ENCODE assay signal across 27 cellular contexts in genomic region chr17:75603123-75603522, GRCh38. TPM values are rescaled to one million over a fixed set of nuclear protein-coding genes. Genes with fewer than 3 reads are reported as not detected.
"Had no signal": no experiment of that assay in that cellular context is flagged by ENCODE, and none has a peak within 500 bp of the region (broad histone marks: within the 10 kb centered on the region; RNA-seq: fewer than 3 reads in every experiment).

No MANE protein-coding gene starts in this region.

- ATAC-seq: pancreas had no signal

- H3K9me3 Mint-ChIP-seq: activated CD4-positive, alpha-beta memory T cell treated with anti-CD3 and anti-CD28 coated beads for 36 hours; activated CD4-positive, alpha-beta T cell treated with anti-CD3 and anti-CD28 coated beads, Interleukin-2, amount 10 ng/mL, durations not matched to agents 24 days and 14 days; activated naive CD4-positive, alpha-beta T cell treated with anti-CD3 and anti-CD28 coated beads, Interleukin-2, amount 10 ng/mL, durations not matched to agents 7 days and 5 days; activated T-helper 1 cell treated with anti-CD3 and anti-CD28 coated beads, Interleukin-12 subunit alpha, Interleukin-12 subunit beta, Interleukin-2, Interleukin-4 antibody, amounts not matched to agents 30 ng/mL and 10 ng/mL and 1 ng/mL, durations not matched to agents 14 hours and 24 hours and 36 hours; immature natural killer cell; natural killer cell treated with Interleukin-12 subunit alpha and Interleukin-12 subunit beta and Interleukin-15 and Interleukin-18, amount 100 ng/mL, for 72 hours; stimulated activated naive CD8-positive, alpha-beta T cell treated with anti-CD3 and anti-CD28 coated beads, Interleukin-15, Interleukin-2, amounts not matched to agents 100 ng/mL and 50 ng/mL, for 24 hours had no signal

- H3K36me3 ChIP-seq: pancreas, prostate gland, sigmoid colon, thyroid gland, vagina had no signal

- H3K27ac Mint-ChIP-seq: activated CD4-positive, alpha-beta memory T cell treated with anti-CD3 and anti-CD28 coated beads for 36 hours; activated CD4-positive, alpha-beta T cell treated with anti-CD3 and anti-CD28 coated beads, Interleukin-2, amount 10 ng/mL, durations not matched to agents 24 days and 14 days; activated naive CD4-positive, alpha-beta T cell treated with anti-CD3 and anti-CD28 coated beads, Interleukin-2, amount 10 ng/mL, durations not matched to agents 7 days and 5 days; activated T-helper 1 cell treated with anti-CD3 and anti-CD28 coated beads, Interleukin-12 subunit alpha, Interleukin-12 subunit beta, Interleukin-2, Interleukin-4 antibody, amounts not matched to agents 30 ng/mL and 10 ng/mL and 1 ng/mL, durations not matched to agents 14 hours and 24 hours and 36 hours; natural killer cell treated with Interleukin-12 subunit alpha and Interleukin-12 subunit beta and Interleukin-15 and Interleukin-18, amount 100 ng/mL, for 72 hours; stimulated activated naive CD8-positive, alpha-beta T cell treated with anti-CD3 and anti-CD28 coated beads, Interleukin-15, Interleukin-2, amounts not matched to agents 100 ng/mL and 50 ng/mL, for 24 hours had no signal

- H3K27me3 Mint-ChIP-seq: activated CD4-positive, alpha-beta memory T cell treated with anti-CD3 and anti-CD28 coated beads for 36 hours; activated CD4-positive, alpha-beta T cell treated with anti-CD3 and anti-CD28 coated beads, Interleukin-2, amount 10 ng/mL, durations not matched to agents 24 days and 14 days; natural killer cell treated with Interleukin-12 subunit alpha and Interleukin-12 subunit beta and Interleukin-15 and Interleukin-18, amount 100 ng/mL, for 72 hours; stimulated activated naive CD8-positive, alpha-beta T cell treated with anti-CD3 and anti-CD28 coated beads, Interleukin-15, Interleukin-2, amounts not matched to agents 100 ng/mL and 50 ng/mL, for 24 hours had no signal

- H3K4me2 ChIP-seq: smooth muscle cell had no signal

- H3K9me3 ChIP-seq: esophagus muscularis mucosa, heart left ventricle, pancreas, prostate gland, sigmoid colon, thyroid gland, upper lobe of left lung, vagina had no signal

- H3K4me3 Mint-ChIP-seq: activated CD4-positive, alpha-beta memory T cell treated with anti-CD3 and anti-CD28 coated beads for 36 hours; activated CD4-positive, alpha-beta T cell treated with anti-CD3 and anti-CD28 coated beads, Interleukin-2, amount 10 ng/mL, durations not matched to agents 24 days and 14 days; activated naive CD4-positive, alpha-beta T cell treated with anti-CD3 and anti-CD28 coated beads, Interleukin-2, amount 10 ng/mL, durations not matched to agents 7 days and 5 days; activated T-helper 1 cell treated with anti-CD3 and anti-CD28 coated beads, Interleukin-12 subunit alpha, Interleukin-12 subunit beta, Interleukin-2, Interleukin-4 antibody, amounts not matched to agents 30 ng/mL and 10 ng/mL and 1 ng/mL, durations not matched to agents 14 hours and 24 hours and 36 hours; immature natural killer cell; natural killer cell treated with Interleukin-12 subunit alpha and Interleukin-12 subunit beta and Interleukin-15 and Interleukin-18, amount 100 ng/mL, for 72 hours; stimulated activated naive CD8-positive, alpha-beta T cell treated with anti-CD3 and anti-CD28 coated beads, Interleukin-15, Interleukin-2, amounts not matched to agents 100 ng/mL and 50 ng/mL, for 24 hours had no signal

- H3K4me1 ChIP-seq: foreskin keratinocyte, pancreas, prostate gland, sigmoid colon had no signal

- H3K4me3 ChIP-seq: esophagus muscularis mucosa, heart left ventricle, pancreas, prostate gland, sigmoid colon, smooth muscle cell, thyroid gland, upper lobe of left lung, vagina had no signal

- H3K27me3 ChIP-seq: esophagus muscularis mucosa, foreskin keratinocyte, heart left ventricle, pancreas, sigmoid colon, thyroid gland, upper lobe of left lung, vagina had no signal

- H3K27ac ChIP-seq: esophagus muscularis mucosa, foreskin keratinocyte, heart left ventricle, pancreas, prostate gland, sigmoid colon, thyroid gland, upper lobe of left lung had no signal

- H3K36me3 Mint-ChIP-seq: activated CD4-positive, alpha-beta memory T cell treated with anti-CD3 and anti-CD28 coated beads for 36 hours; activated naive CD4-positive, alpha-beta T cell treated with anti-CD3 and anti-CD28 coated beads, Interleukin-2, amount 10 ng/mL, durations not matched to agents 7 days and 5 days; immature natural killer cell; natural killer cell treated with Interleukin-12 subunit alpha and Interleukin-12 subunit beta and Interleukin-15 and Interleukin-18, amount 100 ng/mL, for 72 hours had no signal

- DNase-seq: activated CD4-positive, alpha-beta memory T cell treated with anti-CD3 and anti-CD28 coated beads for 36 hours; activated CD4-positive, alpha-beta T cell treated with anti-CD3 and anti-CD28 coated beads, Interleukin-2, amount 10 ng/mL, durations not matched to agents 24 days and 14 days; activated CD4-positive, CD25-positive, alpha-beta regulatory T cell treated with anti-CD3 and anti-CD28 coated beads, Interleukin-2, amount 50 U/mL, for 72 hours; activated CD8-positive, alpha-beta memory T cell treated with anti-CD3 and anti-CD28 coated beads, Interleukin-2, amount 50 U/mL, for 4 hours; activated gamma-delta T cell; activated naive CD4-positive, alpha-beta T cell treated with anti-CD3 and anti-CD28 coated beads, Interleukin-2, amount 10 ng/mL, durations not matched to agents 7 days and 5 days; activated T-cell treated with anti-CD3 and anti-CD28 coated beads, Interleukin-2, amount 50 U/mL, for 1 hour; amniotic stem cell; foreskin keratinocyte; hypothalamus; immature natural killer cell; left colon; stimulated activated CD4-positive, alpha-beta T cell treated with anti-CD3 and anti-CD28 coated beads, Interleukin-15, amount 100 ng/mL, for 24 hours; stimulated activated CD4-positive, alpha-beta T cell treated with anti-CD3 and anti-CD28 coated beads, Interleukin-2, amount 100 ng/mL, for 24 hours; substantia nigra had no signal

RNA-seq across cellular contexts. Expression of gene SMIM5, which starts 30.1 kb away (rescaled TPM):
- total RNA-seq: activated CD4-positive, alpha-beta memory T cell treated with anti-CD3 and anti-CD28 coated beads for 36 hours; activated T-helper 1 cell treated with anti-CD3 and anti-CD28 coated beads, Interleukin-12 subunit alpha, Interleukin-12 subunit beta, Interleukin-2, Interleukin-4 antibody, amounts not matched to agents 30 ng/mL and 10 ng/mL and 1 ng/mL, durations not matched to agents 14 hours and 24 hours and 36 hours; foreskin keratinocyte had no signal
